In the genomic region with DNA sequence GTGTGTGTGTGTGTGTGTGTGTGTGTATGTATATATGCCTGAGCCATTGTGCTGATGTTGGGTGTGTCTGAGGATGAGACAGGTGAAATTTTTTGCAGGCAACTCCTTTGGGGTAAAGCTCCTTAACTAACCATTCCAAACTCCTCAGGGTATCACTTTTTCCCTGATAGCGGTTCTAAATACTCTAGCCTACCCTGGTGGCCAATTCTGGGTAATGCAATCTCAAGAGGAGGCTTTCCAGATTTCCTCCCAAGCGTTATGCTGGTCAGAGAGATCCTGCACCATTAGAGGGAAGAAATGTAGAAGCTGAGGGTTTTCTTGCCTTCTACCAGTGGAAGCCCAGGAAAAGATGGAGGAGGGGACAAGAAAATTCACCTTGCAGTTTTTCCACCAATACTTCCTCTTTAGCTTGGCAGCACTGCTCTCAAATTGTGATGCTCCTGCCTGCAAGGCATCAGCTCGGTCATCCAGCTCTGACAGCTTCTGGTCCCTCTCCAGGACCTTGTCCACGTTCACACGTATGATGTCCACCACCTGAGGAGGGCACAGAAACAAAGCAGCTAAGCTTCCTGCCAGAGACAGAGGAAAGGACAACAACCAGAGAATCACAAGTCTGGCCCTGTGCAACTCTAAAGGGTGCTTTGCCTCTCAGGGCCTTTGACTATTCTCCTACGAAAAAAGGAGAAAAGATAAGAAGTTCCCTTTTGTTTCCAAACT, we compare ENCODE assay signal across 8 cellular contexts. TPM values are rescaled to one million over a fixed set of nuclear protein-coding genes. Genes with fewer than 3 reads are reported as not detected.
DNase-seq lines count a peak whose midpoint lies in the region; ATAC-seq and TF ChIP-seq lines count a peak whose summit lies in the region.

No MANE protein-coding gene starts in this region.

- no peaks in the 10 kb centered on the region for H3K27me3 ChIP-seq in RWPE2 (ENCODE audit: insufficient read depth, poor library complexity, severe bottlenecking)
- no peaks in the 10 kb centered on the region for H3K27me3 ChIP-seq in testis

- intact Hi-C loops in testis (cut with DNase I; ENCODE audit: low total_unique reads) = no loop called here

- ATAC-seq in RWPE2 (ENCODE audit: low read depth) = peak; percentile 55
- ATAC-seq in central memory CD8-positive, alpha-beta T cell (replicated peaks; ENCODE audit: extremely low read depth, poor library complexity, severe bottlenecking) = no peak
- ATAC-seq in left lobe of liver = peak; percentile 58
- ATAC-seq in HG03354 (IDR thresholded peaks at IDR 0.05; ENCODE audit: poor library complexity, severe bottlenecking, unreplicated experiment) = no peak

- H3K27ac ChIP-seq in RWPE2 (ENCODE audit: poor library complexity, severe bottlenecking) (no peak overlapping the region), testis (no peak overlapping the region)

- H3K4me1 Mint-ChIP-seq in central memory CD8-positive, alpha-beta T cell = peaks cover 90% of the 10 kb centered on the region

- H3K4me3 ChIP-seq in RWPE2 (ENCODE audit: severe bottlenecking) (no peak overlapping the region), testis (no peak overlapping the region)

- peak; percentile 1 for DNase-seq in SHP77 treated with DMSO at 0.1 percent for 48 hours (lab: John Stamatoyannopoulos, UW)
- DNase-seq in SHP77 (lab: John Stamatoyannopoulos, UW) = no peak
- DNase-seq in KG1 (lab: John Stamatoyannopoulos, UW) = peak; percentile 34
- DNase-seq in RWPE2 (ENCODE audit: low spot score) = no peak
- peak in 1 of 2 donors; percentile 32 for DNase-seq in central memory CD8-positive, alpha-beta T cell (ENCODE audit: low spot score in 2 of 2)
- no peak for DNase-seq in left lobe of liver (ENCODE audit: low spot score)
- peak; percentile 72 for DNase-seq in testis

- no peak overlapping the region for H3K4me3 Mint-ChIP-seq in central memory CD8-positive, alpha-beta T cell

- H3K4me1 ChIP-seq in RWPE2 (ENCODE audit: insufficient read depth, poor library complexity, severe bottlenecking) = peaks cover 4% of the 10 kb centered on the region
- peaks cover 8% of the 10 kb centered on the region for H3K4me1 ChIP-seq in testis

- H3K9me3 Mint-ChIP-seq in central memory CD8-positive, alpha-beta T cell = no peaks in the 10 kb centered on the region

- TF ChIP-seq CTCF in RWPE2 (IDR thresholded peaks at IDR 0.05; ENCODE audit: poor library complexity, severe bottlenecking) (peak; percentile 76), testis (IDR thresholded peaks at IDR 0.05) (peak; percentile 86 to 90 (median 89))

- no peak for TF ChIP-seq POLR2A in testis (IDR thresholded peaks at IDR 0.05)

- H3K36me3 ChIP-seq in RWPE2 (ENCODE audit: low read depth) (peaks cover 18% of the 10 kb centered on the region), testis (ENCODE audit: low read depth, missing control alignments) (no peaks in the 10 kb centered on the region)

- no peaks in the 10 kb centered on the region for H3K9me3 ChIP-seq in RWPE2 (ENCODE audit: severe bottlenecking)
- no peaks in the 10 kb centered on the region for H3K9me3 ChIP-seq in testis

- H3K27ac Mint-ChIP-seq in central memory CD8-positive, alpha-beta T cell (ENCODE audit: low read depth) = peak overlapping the region; percentile 75

- H3K36me3 Mint-ChIP-seq in central memory CD8-positive, alpha-beta T cell (ENCODE audit: insufficient read depth) = peaks cover 62% of the 10 kb centered on the region

- 43 to 51% methylated on average over 6 of the region's 6 CpGs for WGBS in testis, 2 donors

- no peaks in the 10 kb centered on the region for H3K27me3 Mint-ChIP-seq in central memory CD8-positive, alpha-beta T cell

RNA-seq across cellular contexts. Expression of gene VAMP1, which starts 4.9 kb away (rescaled TPM):
- total RNA-seq in left lobe of liver (6.1 TPM), testis (10 to 100 TPM; 15.0 to 18.3 TPM)
- polyA plus RNA-seq in testis (ENCODE audit: insufficient read depth, low read depth, low replicate concordance) = 12.7 TPM

RNA-seq across cellular contexts. Expression of gene TAPBPL, which starts 13.8 kb away (rescaled TPM):
- total RNA-seq in left lobe of liver (15.8 TPM), testis (10 to 100 TPM; 18.4 to 29.8 TPM)
- 20.1 TPM for polyA plus RNA-seq in testis (ENCODE audit: insufficient read depth, low read depth, low replicate concordance)

RNA-seq across cellular contexts. Expression of gene CD27, which starts 20.9 kb away (rescaled TPM):
- 0.58 TPM for total RNA-seq in left lobe of liver
- total RNA-seq in testis = under 1 TPM in 1 of 2 donors, not detected in 1; 0.74 TPM
- polyA plus RNA-seq in testis (ENCODE audit: insufficient read depth, low read depth, low replicate concordance) = 3.7 TPM

RNA-seq across cellular contexts. Expression of gene MRPL51, which starts 27.4 kb away (rescaled TPM):
- total RNA-seq in left lobe of liver = 84.1 TPM
- 100 to 1,000 TPM; 106 to 135 TPM for total RNA-seq in testis
- 343 TPM for polyA plus RNA-seq in testis (ENCODE audit: insufficient read depth, low read depth, low replicate concordance)

RNA-seq across cellular contexts. Expression of gene NCAPD2, which starts 28.3 kb away (rescaled TPM):
- total RNA-seq in left lobe of liver = 9.0 TPM
- total RNA-seq in testis = 10 to 100 TPM; 42.9 to 43.1 TPM
- 46.6 TPM for polyA plus RNA-seq in testis (ENCODE audit: insufficient read depth, low read depth, low replicate concordance)

Comparison
In these comparisons a context has a peak if more than half of its experiments do, and no peak if none do; other contexts are left out.
1. DNase-seq: peak in SHP77 treated with DMSO at 0.1 percent for 48 hours (single experiment), KG1 (single experiment) and testis (single experiment); none in SHP77 (0 of 2), RWPE2 (single experiment) and left lobe of liver (single experiment).
2. ATAC-seq: peak in RWPE2 (single experiment) and left lobe of liver (single experiment); none in central memory CD8-positive, alpha-beta T cell (single experiment) and HG03354 (single experiment).